8 cellular contexts compared by ENCODE assay signal in the genomic region with DNA sequence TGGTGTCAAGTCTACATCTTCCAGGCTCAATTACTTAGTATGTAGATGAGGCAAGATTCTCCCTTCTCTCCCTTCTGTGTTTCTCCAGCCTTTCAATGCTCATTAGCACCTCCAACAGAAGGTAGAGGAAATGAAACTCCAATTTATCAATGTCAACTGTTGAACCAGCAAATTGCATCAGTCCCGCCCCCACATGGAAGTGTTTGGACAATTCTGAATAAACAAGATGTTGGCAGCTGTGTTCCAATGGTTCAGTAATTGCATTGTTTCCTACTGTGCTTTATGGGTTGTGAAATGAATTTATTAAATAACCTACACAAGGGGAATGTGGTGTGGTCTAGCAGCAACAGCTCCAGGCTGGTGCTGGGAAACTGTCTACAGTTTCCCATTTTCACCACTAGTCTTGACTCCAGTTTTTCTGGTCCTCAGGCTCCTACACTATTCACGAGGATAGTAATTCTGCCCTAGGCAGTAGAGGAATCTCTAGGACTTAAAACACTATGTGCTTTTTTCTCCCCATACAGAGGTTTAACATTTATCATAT.
DNase-seq lines count a peak whose midpoint lies in the region; ATAC-seq and TF ChIP-seq lines count a peak whose summit lies in the region.

No MANE protein-coding gene starts in this region.

- no peaks in the 10 kb centered on the region for H3K27me3 ChIP-seq in naive thymus-derived CD4-positive, alpha-beta T cell (ENCODE audit: control insufficient read depth in 2 of 2, insufficient read depth in 2 of 2, low read length in 2 of 2)

- H3K4me3 Mint-ChIP-seq in naive thymus-derived CD4-positive, alpha-beta T cell: no peak overlapping the region

- CTCF ChIA-PET in naive thymus-derived CD4-positive, alpha-beta T cell (lab: Charles Lee): interaction anchor here (1.6 kb wide), 1 partner anchor 12 kb away, joined by 5 read pairs; no protein-coding TSS in a partner anchor

- no peaks in the 10 kb centered on the region for H3K27me3 Mint-ChIP-seq in naive thymus-derived CD4-positive, alpha-beta T cell

- no peaks in the 10 kb centered on the region for H3K9me3 ChIP-seq in naive thymus-derived CD4-positive, alpha-beta T cell (ENCODE audit: control insufficient read depth in 2 of 3, low read length in 3 of 3)

- DNase-seq in DMS53 (lab: John Stamatoyannopoulos, UW) (peak; percentile 85), NCI-H748 (lab: John Stamatoyannopoulos, UW; ENCODE audit: unreplicated experiment) (peak; percentile 94), fibroblast of mammary gland (ENCODE audit: low read depth) (peak; percentile 70), GM13976 (ENCODE audit: low spot score) (no peak), erythroblast (lab: John Stamatoyannopoulos, UW) (no peak)
- no peak for DNase-seq in naive thymus-derived CD4-positive, alpha-beta T cell

- H3K36me3 ChIP-seq in naive thymus-derived CD4-positive, alpha-beta T cell (ENCODE audit: control insufficient read depth in 2 of 3, insufficient read depth in 3 of 3, low read length in 3 of 3): no peaks in the 10 kb centered on the region

- peak; percentile 40 for ATAC-seq in HG03095 (IDR thresholded peaks at IDR 0.05; ENCODE audit: unreplicated experiment)
- no peak for ATAC-seq in GM21515 (IDR thresholded peaks at IDR 0.05; ENCODE audit: unreplicated experiment)
- no peak for ATAC-seq in naive thymus-derived CD4-positive, alpha-beta T cell

- H3K27ac ChIP-seq in naive thymus-derived CD4-positive, alpha-beta T cell (ENCODE audit: low read depth, low read length): no peak overlapping the region

- peak; percentile 17 for TF ChIP-seq CTCF in fibroblast of mammary gland (conservative IDR thresholded peaks at IDR 0.05; ENCODE audit: control insufficient read depth, insufficient read depth, low read depth, low read length)
- no peak for TF ChIP-seq CTCF in GM13976 (IDR thresholded peaks at IDR 0.05; ENCODE audit: borderline replicate concordance, control extremely low read depth, extremely low read depth, insufficient read depth, missing control alignments)

- TF ChIP-seq POLR2A in erythroblast (IDR thresholded peaks at IDR 0.05; ENCODE audit: low read length): no peak

- intact Hi-C loops in naive thymus-derived CD4-positive, alpha-beta T cell (cut with micrococcal nuclease): no loop called here

- peaks cover 0 to 39% (median 4%) of the 10 kb centered on the region in 7 donors for H3K4me1 Mint-ChIP-seq in naive thymus-derived CD4-positive, alpha-beta T cell

- no peaks in the 10 kb centered on the region for H3K4me1 ChIP-seq in naive thymus-derived CD4-positive, alpha-beta T cell (ENCODE audit: control insufficient read depth in 2 of 2, insufficient read depth in 2 of 2, low read length in 2 of 2)

- POLR2A ChIA-PET in naive thymus-derived CD4-positive, alpha-beta T cell (lab: Charles Lee): no interaction called here

- H3K4me3 ChIP-seq in fibroblast of mammary gland (ENCODE audit: control insufficient read depth, low read depth, low read length): no peak overlapping the region
- H3K4me3 ChIP-seq in naive thymus-derived CD4-positive, alpha-beta T cell (ENCODE audit: low read length): no peak overlapping the region

- no peak overlapping the region for H3K27ac Mint-ChIP-seq in naive thymus-derived CD4-positive, alpha-beta T cell

- in situ Hi-C loops in GM13976 (cut with MboI; ENCODE audit: low sequenced_read_pairs, unreplicated experiment): no loop called here

- peaks cover 0 to 30% (median 0%) of the 10 kb centered on the region in 5 donors for H3K36me3 Mint-ChIP-seq in naive thymus-derived CD4-positive, alpha-beta T cell

- H3K9me3 Mint-ChIP-seq in naive thymus-derived CD4-positive, alpha-beta T cell: peaks cover 0 to 7% (median 0%) of the 10 kb centered on the region in 11 donors

Comparison
In these comparisons a context has a peak if more than half of its experiments do, and no peak if none do; other contexts are left out.
1. DNase-seq: peak in DMS53 (single experiment), NCI-H748 (single experiment) and fibroblast of mammary gland (single experiment); none in GM13976 (single experiment), naive thymus-derived CD4-positive, alpha-beta T cell (0 of 9) and erythroblast (0 of 2).